ENCODE assay signal across 12 cellular contexts in the genomic region with DNA sequence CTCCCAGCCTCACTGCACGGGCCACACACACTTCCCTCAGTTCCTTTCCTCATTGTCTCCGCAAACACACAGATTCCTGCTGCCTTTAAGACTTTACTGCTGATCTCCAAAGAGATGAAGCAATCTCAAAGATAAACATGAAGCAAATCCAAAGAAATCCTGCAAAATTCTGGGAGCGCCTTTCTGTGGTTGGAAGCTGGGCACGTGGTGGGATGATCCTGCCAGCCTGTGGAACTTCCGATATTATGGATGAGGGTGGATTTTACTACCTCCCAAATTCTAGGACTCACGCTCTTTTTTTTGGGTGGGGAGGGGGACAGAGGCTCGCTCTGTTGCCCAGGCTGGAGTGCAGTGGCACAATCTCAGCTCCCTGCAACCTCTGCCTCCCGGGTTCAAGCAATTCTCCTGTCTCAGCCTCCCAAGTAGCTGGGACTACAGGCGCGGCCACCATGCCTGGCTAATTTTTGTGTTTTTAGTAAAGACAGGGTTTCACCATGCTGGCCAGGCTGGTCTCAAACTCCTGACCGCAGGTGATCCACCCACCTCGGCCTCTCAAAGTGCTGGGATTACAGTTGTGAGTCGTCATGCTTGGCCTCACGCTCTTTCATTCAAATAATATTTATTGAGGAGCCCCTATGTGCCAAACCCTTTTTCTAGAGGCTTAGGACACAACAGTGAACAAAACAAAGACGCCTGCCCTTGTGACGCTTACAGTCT. TPM values are rescaled to one million over a fixed set of nuclear protein-coding genes. Genes with fewer than 3 reads are reported as not detected.
DNase-seq lines count a peak whose midpoint lies in the region; ATAC-seq and TF ChIP-seq lines count a peak whose summit lies in the region.
"Not testable (repeated sequence)": the region's sequence is repeated elsewhere in the genome, so short reads cannot be mapped to it uniquely, and the experiment has no call there.
"Had no signal": no experiment of that assay in that cellular context is flagged by ENCODE, and none has a peak within 500 bp of the region (broad histone marks: within the 10 kb centered on the region; RNA-seq: fewer than 3 reads in every experiment).

No MANE protein-coding gene starts in this region.

- not testable (repeated sequence) for H3K27me3 ChIP-seq in GM23248 (replicated peaks; ENCODE audit: insufficient read depth); sigmoid colon; transverse colon

- not testable (repeated sequence) for H3K4me1 ChIP-seq in GM23248 (ENCODE audit: insufficient read depth)
- H3K4me1 ChIP-seq in sigmoid colon (peaks cover 0 to 11% (median 9%) of the 10 kb centered on the region in 4 donors), transverse colon (peaks cover 15 to 29% (median 23%) of the 10 kb centered on the region in 4 donors)

- H3K9ac ChIP-seq in GM23248, result not testable (repeated sequence)

- not testable (repeated sequence) for TF ChIP-seq POLR2A in sigmoid colon (IDR thresholded peaks at IDR 0.05); transverse colon (IDR thresholded peaks at IDR 0.05)

- H3K79me2 ChIP-seq in GM23248 (ENCODE audit: insufficient read depth), result not testable (repeated sequence)

- H3K9me3 ChIP-seq in GM23248 (ENCODE audit: low read depth); sigmoid colon; transverse colon: not testable (repeated sequence)

- H4K20me1 ChIP-seq in GM23248 (ENCODE audit: insufficient read depth), result not testable (repeated sequence)

- not testable (repeated sequence) for H3K9me2 ChIP-seq in GM23248 (ENCODE audit: insufficient read depth)

- H3K4me2 ChIP-seq in GM23248 (ENCODE audit: unreplicated experiment), result not testable (repeated sequence)

- H3K4me3 ChIP-seq in GM23248; fibroblast of villous mesenchyme (ENCODE audit: low read depth, low read length); sigmoid colon; transverse colon: not testable (repeated sequence)

- H3F3A ChIP-seq in GM23248 (ENCODE audit: insufficient read depth), result not testable (repeated sequence)

- ATAC-seq in effector memory CD8-positive, alpha-beta T cell (replicated peaks), result not testable (repeated sequence)

- H3K4me1 Mint-ChIP-seq in activated T-helper 1 cell treated with anti-CD3 and anti-CD28 coated beads, Interleukin-12 subunit alpha, Interleukin-12 subunit beta, Interleukin-2, Interleukin-4 antibody, amounts not matched to agents 30 ng/mL and 10 ng/mL and 1 ng/mL, durations not matched to agents 14 hours and 24 hours and 36 hours (ENCODE audit: low read depth), result peaks cover 45% of the 10 kb centered on the region
- H3K4me1 Mint-ChIP-seq in effector memory CD8-positive, alpha-beta T cell (ENCODE audit: low read depth in 2 of 2), result peaks cover 51% of the 10 kb centered on the region in 2 donors
- peaks cover 17% of the 10 kb centered on the region for H3K4me1 Mint-ChIP-seq in mesothelial cell of epicardium

- DNase-seq in GM23248 (peak; percentile 19), fibroblast of villous mesenchyme (ENCODE audit: low read depth) (peak; percentile 80), sigmoid colon (peak; percentile 28)
- DNase-seq in activated T-helper 1 cell treated with anti-CD3 and anti-CD28 coated beads, Interleukin-12 subunit alpha, Interleukin-12 subunit beta, Interleukin-2, Interleukin-4 antibody, amounts not matched to agents 30 ng/mL and 10 ng/mL and 1 ng/mL, durations not matched to agents 14 hours and 24 hours and 36 hours (ENCODE audit: low spot score); effector memory CD8-positive, alpha-beta T cell; mesothelial cell of epicardium (ENCODE audit: low spot score in 2 of 2, unreplicated experiment in 2 of 2); transverse colon: not testable (repeated sequence)

- not testable (repeated sequence) for H3K36me3 ChIP-seq in GM23248 (ENCODE audit: low read depth); sigmoid colon; transverse colon

- not testable (repeated sequence) for H3K4me3 Mint-ChIP-seq in activated T-helper 1 cell treated with anti-CD3 and anti-CD28 coated beads, Interleukin-12 subunit alpha, Interleukin-12 subunit beta, Interleukin-2, Interleukin-4 antibody, amounts not matched to agents 30 ng/mL and 10 ng/mL and 1 ng/mL, durations not matched to agents 14 hours and 24 hours and 36 hours; effector memory CD8-positive, alpha-beta T cell; mesothelial cell of epicardium

- in situ Hi-C loops in GM23248 (cut with MboI); transverse colon (cut with MboI; ENCODE audit: low pct_ligation_motif_present in 1 of 4, low pct_unique_long_range_greater_than_20kb in 1 of 4, low sequenced_read_pairs in 3 of 4): not testable (repeated sequence)

- H3K9me3 Mint-ChIP-seq in activated T-helper 1 cell treated with anti-CD3 and anti-CD28 coated beads, Interleukin-12 subunit alpha, Interleukin-12 subunit beta, Interleukin-2, Interleukin-4 antibody, amounts not matched to agents 30 ng/mL and 10 ng/mL and 1 ng/mL, durations not matched to agents 14 hours and 24 hours and 36 hours; effector memory CD8-positive, alpha-beta T cell; mesothelial cell of epicardium: not testable (repeated sequence)

- H2AFZ ChIP-seq in GM23248, result not testable (repeated sequence)

- H3K27ac ChIP-seq in GM23248, sigmoid colon: not testable (repeated sequence)
- H3K27ac ChIP-seq in transverse colon, result peak overlapping the region in 3 of 4 donors; percentile 23 to 37 (median 24)

- peaks cover 17% of the 10 kb centered on the region for H3K27me3 Mint-ChIP-seq in activated T-helper 1 cell treated with anti-CD3 and anti-CD28 coated beads, Interleukin-12 subunit alpha, Interleukin-12 subunit beta, Interleukin-2, Interleukin-4 antibody, amounts not matched to agents 30 ng/mL and 10 ng/mL and 1 ng/mL, durations not matched to agents 14 hours and 24 hours and 36 hours (ENCODE audit: insufficient read depth)
- not testable (repeated sequence) for H3K27me3 Mint-ChIP-seq in effector memory CD8-positive, alpha-beta T cell; mesothelial cell of epicardium (ENCODE audit: low read depth)

- not testable (repeated sequence) for TF ChIP-seq EP300 in sigmoid colon (IDR thresholded peaks at IDR 0.05); transverse colon (IDR thresholded peaks at IDR 0.05; ENCODE audit: low read depth)

- 42 to 43% methylated on average over 16 of the region's 16 CpGs for WGBS in GM23248 (ENCODE audit: low coverage in 1 of 2, low lambda C conversion rate in 2 of 2, missing lambda C conversion rate in 2 of 2), 2 experiments
- 88 to 90% methylated on average over 16 of the region's 16 CpGs for WGBS in sigmoid colon, 2 donors
- WGBS in transverse colon (ENCODE audit: low coverage in 1 of 2), 2 donors, result 87 to 91% methylated on average over 8 to 16 of the region's 16 CpGs

- intact Hi-C loops in activated T-helper 1 cell treated with anti-CD3 and anti-CD28 coated beads, Interleukin-12 subunit alpha, Interleukin-12 subunit beta, Interleukin-2, Interleukin-4 antibody, amounts not matched to agents 30 ng/mL and 10 ng/mL and 1 ng/mL, durations not matched to agents 14 hours and 24 hours and 36 hours (cut with micrococcal nuclease); sigmoid colon (cut with DNase I); transverse colon (cut with DNase I; ENCODE audit: low total_unique reads): not testable (repeated sequence)

- H3K36me3 Mint-ChIP-seq in activated T-helper 1 cell treated with anti-CD3 and anti-CD28 coated beads, Interleukin-12 subunit alpha, Interleukin-12 subunit beta, Interleukin-2, Interleukin-4 antibody, amounts not matched to agents 30 ng/mL and 10 ng/mL and 1 ng/mL, durations not matched to agents 14 hours and 24 hours and 36 hours (ENCODE audit: low read depth); effector memory CD8-positive, alpha-beta T cell (ENCODE audit: insufficient read depth); mesothelial cell of epicardium: not testable (repeated sequence)

- TF ChIP-seq CTCF in fibroblast of villous mesenchyme (IDR thresholded peaks at IDR 0.05; ENCODE audit: insufficient read depth, low read depth, low read length); mesothelial cell of epicardium (IDR thresholded peaks at IDR 0.05; ENCODE audit: unreplicated experiment); sigmoid colon (IDR thresholded peaks at IDR 0.05); transverse colon (IDR thresholded peaks at IDR 0.05): not testable (repeated sequence)

- H3K27ac Mint-ChIP-seq in activated T-helper 1 cell treated with anti-CD3 and anti-CD28 coated beads, Interleukin-12 subunit alpha, Interleukin-12 subunit beta, Interleukin-2, Interleukin-4 antibody, amounts not matched to agents 30 ng/mL and 10 ng/mL and 1 ng/mL, durations not matched to agents 14 hours and 24 hours and 36 hours, result peak overlapping the region; percentile 11
- H3K27ac Mint-ChIP-seq in effector memory CD8-positive, alpha-beta T cell, result peak overlapping the region; percentile 33 to 81
- H3K27ac Mint-ChIP-seq in mesothelial cell of epicardium, result peak overlapping the region; percentile 13

RNA-seq across cellular contexts. Expression of a gene that starts 17.2 kb away (rescaled TPM):
- total RNA-seq in GM23248 (2014; rRNA removed; shearing (Covaris generic)), result 3.4 and 4.0 TPM in 2 replicates
- 8.9 and 9.8 TPM in 2 replicates for polyA plus RNA-seq in GM23248 (2016; fragmentation: Nextera tagmentation; extraction: Ambion mirVana)
- 4.8 and 4.9 TPM in 2 replicates for total RNA-seq in activated T-helper 1 cell treated with anti-CD3 and anti-CD28 coated beads, Interleukin-12 subunit alpha, Interleukin-12 subunit beta, Interleukin-2, Interleukin-4 antibody, amounts not matched to agents 30 ng/mL and 10 ng/mL and 1 ng/mL, durations not matched to agents 14 hours and 24 hours and 36 hours
- total RNA-seq in fibroblast of villous mesenchyme, result 9.5 and 10.6 TPM in 2 replicates
- 51.8 to 58.3 TPM (median 54.1 TPM) in 3 replicates for total RNA-seq in mesothelial cell of epicardium
- total RNA-seq in sigmoid colon, result 1 to 10 TPM; 1.1 to 5.5 (median 1.6) TPM
- 10 to 100 TPM in 1 of 3 donors, 1 to 10 TPM in 2; 1.8 to 12.1 (median 1.8) TPM for polyA plus RNA-seq in sigmoid colon
- total RNA-seq in transverse colon, result 10 to 100 TPM in 1 of 4 donors, 1 to 10 TPM in 3; 1.4 to 68.8 (median 7.5) TPM

RNA-seq across cellular contexts. Expression of a gene that starts 21.1 kb away (rescaled TPM):
- not detected in 2 replicates for total RNA-seq in GM23248 (2014; rRNA removed; shearing (Covaris generic))
- polyA plus RNA-seq in GM23248 (2016; fragmentation: Nextera tagmentation; extraction: Ambion mirVana) (0.15 and 0.19 TPM in 2 replicates), sigmoid colon (1 to 10 TPM in 1 of 3 donors, under 1 TPM in 2; under 0.01 to 9.7 (median 0.46) TPM)
- total RNA-seq in activated T-helper 1 cell treated with anti-CD3 and anti-CD28 coated beads, Interleukin-12 subunit alpha, Interleukin-12 subunit beta, Interleukin-2, Interleukin-4 antibody, amounts not matched to agents 30 ng/mL and 10 ng/mL and 1 ng/mL, durations not matched to agents 14 hours and 24 hours and 36 hours, result 273 and 278 TPM in 2 replicates
- total RNA-seq in fibroblast of villous mesenchyme (under 0.01 and 0.64 TPM in 2 replicates), mesothelial cell of epicardium (1.6 to 2.1 TPM (median 1.7 TPM) in 3 replicates), sigmoid colon (under 1 TPM in 3 of 4 donors, not detected in 1; under 0.01 to 0.33 (median 0.14) TPM), transverse colon (1 to 10 TPM; 1.1 to 3.4 (median 2.6) TPM)
- total RNA-seq: HepG2, HT-29, OCI-LY7 had no signal
- polyA plus RNA-seq: HepG2 had no signal

RNA-seq across cellular contexts. Expression of a gene that starts 41.4 kb away (rescaled TPM):
- not detected in 2 replicates for total RNA-seq in GM23248 (2014; rRNA removed; shearing (Covaris generic))
- polyA plus RNA-seq in GM23248 (2016; fragmentation: Nextera tagmentation; extraction: Ambion mirVana) (not detected in 2 replicates), sigmoid colon (1 to 10 TPM in 1 of 3 donors, not detected in 2; 1.7 TPM)
- total RNA-seq in activated T-helper 1 cell treated with anti-CD3 and anti-CD28 coated beads, Interleukin-12 subunit alpha, Interleukin-12 subunit beta, Interleukin-2, Interleukin-4 antibody, amounts not matched to agents 30 ng/mL and 10 ng/mL and 1 ng/mL, durations not matched to agents 14 hours and 24 hours and 36 hours, result 2.3 TPM in 2 replicates
- total RNA-seq in fibroblast of villous mesenchyme (not detected in 2 replicates), mesothelial cell of epicardium (0.61 to 0.82 TPM (median 0.69 TPM) in 3 replicates), sigmoid colon (under 1 TPM in 1 of 4 donors, not detected in 3; 0.36 TPM), transverse colon (under 1 TPM in 2 of 4 donors, not detected in 2; 0.16 to 0.41 TPM)
- total RNA-seq: HT-29, Peyer's patch had no signal
- polyA plus RNA-seq: GM23338 had no signal

Comparison
In these comparisons a context has a peak if more than half of its experiments do, and no peak if none do; other contexts are left out.
1. RNA of a gene that starts 21.1 kb away (total RNA-seq): 273 to 278 TPM in activated T-helper 1 cell treated with anti-CD3 and anti-CD28 coated beads, Interleukin-12 subunit alpha, Interleukin-12 subunit beta, Interleukin-2, Interleukin-4 antibody, amounts not matched to agents 30 ng/mL and 10 ng/mL and 1 ng/mL, durations not matched to agents 14 hours and 24 hours and 36 hours; 1.1 to 3.4 TPM in transverse colon, 1.6 to 2.1 TPM in mesothelial cell of epicardium, under 0.01 to 0.33 TPM in sigmoid colon, not detected in GM23248 and under 0.01 to 0.64 TPM in fibroblast of villous mesenchyme; every median in the first group is over 10 times any median in the second.
2. Peak in every context shown above with its lines, with median percentiles within 50 percentile points of each other: H3K27ac Mint-ChIP-seq.